ENCODE assay signal across 17 cellular contexts in genomic region chr3:58608648-58609047, GRCh38. TPM values are rescaled to one million over a fixed set of nuclear protein-coding genes. Genes with fewer than 3 reads are reported as not detected.
DNase-seq lines count a peak whose midpoint lies in the region; ATAC-seq and TF ChIP-seq lines count a peak whose summit lies in the region.
"Had no signal": no experiment of that assay in that cellular context is flagged by ENCODE, and none has a peak within 500 bp of the region (broad histone marks: within the 10 kb centered on the region; RNA-seq: fewer than 3 reads in every experiment).

No MANE protein-coding gene starts in this region.

- no peak overlapping the region for H2AK5ac ChIP-seq in trophoblast cell (ENCODE audit: low read length)
- H2AK5ac ChIP-seq in mesenchymal stem cell (ENCODE audit: low read length, severe bottlenecking): no peak overlapping the region

- H3K4me2 ChIP-seq in trophoblast cell (ENCODE audit: low read length): no peak overlapping the region
- H3K4me2 ChIP-seq in mesenchymal stem cell (ENCODE audit: low read length, poor library complexity, severe bottlenecking): no peak overlapping the region

- no peaks in the 10 kb centered on the region for H3K79me2 ChIP-seq in trophoblast cell (ENCODE audit: control insufficient read depth, insufficient read depth, low read length, poor library complexity)

- H2BK15ac ChIP-seq in mesenchymal stem cell (ENCODE audit: low read depth, poor library complexity, severe bottlenecking): no peak overlapping the region

- H3K9ac ChIP-seq in trophoblast cell (ENCODE audit: low read length) (no peak overlapping the region), mesenchymal stem cell (ENCODE audit: low read length) (no peak overlapping the region)

- H3K18ac ChIP-seq in trophoblast cell (ENCODE audit: low read length) (no peak overlapping the region), mesenchymal stem cell (ENCODE audit: low read depth in 1 of 2, low read length in 2 of 2) (no peak overlapping the region)

- no peak for TF ChIP-seq CTCF in left lung (IDR thresholded peaks at IDR 0.05)

- H4K12ac ChIP-seq in trophoblast cell (ENCODE audit: low read depth, low read length): no peak overlapping the region

- no peak overlapping the region for H3K4me3 ChIP-seq in left lung
- H3K4me3 ChIP-seq in trophoblast cell (ENCODE audit: low read depth, low read length): no peak overlapping the region
- no peak overlapping the region for H3K4me3 ChIP-seq in mesenchymal stem cell (ENCODE audit: insufficient read depth in 1 of 2, low read depth in 1 of 2, low read length in 2 of 2)
- H3K4me3 ChIP-seq: HAP-1, vagina had no signal

- H3K27me3 ChIP-seq in left lung (peaks cover 0 to 4% of the 10 kb centered on the region in 2 donors), trophoblast cell (ENCODE audit: insufficient read depth, low read length) (no peaks in the 10 kb centered on the region), mesenchymal stem cell (ENCODE audit: control insufficient read depth in 1 of 2, insufficient read depth in 1 of 2, low read length in 2 of 2) (peaks cover 34% of the 10 kb centered on the region in 2 experiments)
- H3K27me3 ChIP-seq: vagina had no signal

- H3K23ac ChIP-seq in trophoblast cell (ENCODE audit: low read length): no peak overlapping the region
- H3K23ac ChIP-seq in mesenchymal stem cell (ENCODE audit: low read length in 2 of 2): no peak overlapping the region

- H4K8ac ChIP-seq in trophoblast cell (ENCODE audit: low read depth, low read length): no peak overlapping the region
- H4K8ac ChIP-seq in mesenchymal stem cell (ENCODE audit: low read length): no peak overlapping the region

- no peak overlapping the region for H3K27ac ChIP-seq in left lung
- no peak overlapping the region for H3K27ac ChIP-seq in trophoblast cell (ENCODE audit: low read depth, low read length)
- H3K27ac ChIP-seq in mesenchymal stem cell (ENCODE audit: low read length, poor library complexity, severe bottlenecking): no peak overlapping the region
- H3K27ac ChIP-seq: vagina had no signal

- H3K36me3 ChIP-seq in left lung: no peaks in the 10 kb centered on the region
- H3K36me3 ChIP-seq in trophoblast cell (ENCODE audit: control insufficient read depth in 1 of 2, insufficient read depth in 2 of 2, low read length in 2 of 2): no peaks in the 10 kb centered on the region
- no peaks in the 10 kb centered on the region for H3K36me3 ChIP-seq in mesenchymal stem cell (ENCODE audit: control insufficient read depth in 1 of 2, insufficient read depth in 2 of 2, low read depth in 1 of 2, low read length in 2 of 2)
- H3K36me3 ChIP-seq: HAP-1, vagina had no signal

- H4K91ac ChIP-seq in trophoblast cell (ENCODE audit: low read depth, low read length) (no peak overlapping the region), mesenchymal stem cell (ENCODE audit: low read length) (no peak overlapping the region)

- peaks cover 0 to 2% of the 10 kb centered on the region in 2 donors for H3K9me3 ChIP-seq in left lung
- H3K9me3 ChIP-seq in trophoblast cell (ENCODE audit: insufficient read depth, low read depth, low read length): peaks cover 1% of the 10 kb centered on the region
- peaks cover 7% of the 10 kb centered on the region for H3K9me3 ChIP-seq in mesenchymal stem cell (ENCODE audit: control insufficient read depth, low read length)
- H3K9me3 ChIP-seq: HAP-1, vagina had no signal

- H3K4ac ChIP-seq in trophoblast cell (ENCODE audit: low read depth, low read length) (no peak overlapping the region), mesenchymal stem cell (ENCODE audit: low read depth in 1 of 2, low read length in 2 of 2) (no peak overlapping the region)

- DNase-seq in DMS 273 treated with DMSO at 0.1 percent for 48 hours (lab: John Stamatoyannopoulos, UW) (peak; percentile 12), NCI-H2107 (lab: John Stamatoyannopoulos, UW) (peak; percentile 17), cerebellar nuclear complex (lab: John Stamatoyannopoulos, UW) (peak; percentile 74 to 89), left lung (peak; percentile 45 to 49), trophoblast cell (no peak), hepatic stellate cell (ENCODE audit: low spot score) (no peak), mesenchymal stem cell (no peak), EL (no peak)
- DNase-seq: activated CD4-positive, alpha-beta T cell treated with anti-CD3 and anti-CD28 coated beads, Interleukin-2, amount 10 ng/mL, durations not matched to agents 7 days and 5 days; activated naive CD4-positive, alpha-beta T cell treated with anti-CD3 and anti-CD28 coated beads for 36 hours; CD4-positive, CD25-positive, alpha-beta regulatory T cell; glutamatergic neuron; KBM-7; NCI-H82; small intestine had no signal

- WGBS in trophoblast cell (ENCODE audit: extremely low coverage, insufficient coverage, insufficient read length): no CpG with 5 or more reads among the region's 5 CpGs
- WGBS in mesenchymal stem cell: 84% methylated on average over 5 of the region's 5 CpGs

- H2BK5ac ChIP-seq in trophoblast cell (ENCODE audit: low read depth, low read length, poor library complexity): no peak overlapping the region
- no peak overlapping the region for H2BK5ac ChIP-seq in mesenchymal stem cell (ENCODE audit: low read depth, low read length, poor library complexity, severe bottlenecking)

- no peak overlapping the region for H2BK12ac ChIP-seq in trophoblast cell (ENCODE audit: low read length)
- no peak overlapping the region for H2BK12ac ChIP-seq in mesenchymal stem cell (ENCODE audit: low read length in 2 of 2)

- H3K79me1 ChIP-seq in trophoblast cell (ENCODE audit: low read length): no peaks in the 10 kb centered on the region
- H3K79me1 ChIP-seq in mesenchymal stem cell (replicated peaks; ENCODE audit: low read length, poor library complexity, severe bottlenecking): no peaks in the 10 kb centered on the region

- peak; percentile 59 for ATAC-seq in left lung

- no peak overlapping the region for H3K14ac ChIP-seq in trophoblast cell (ENCODE audit: low read length)
- no peak overlapping the region for H3K14ac ChIP-seq in mesenchymal stem cell (ENCODE audit: low read length in 2 of 2)

- H2BK120ac ChIP-seq in trophoblast cell (ENCODE audit: insufficient read depth, low read length, poor library complexity) (no peak overlapping the region), mesenchymal stem cell (ENCODE audit: low read depth, low read length) (no peak overlapping the region)

- no peak overlapping the region for H2AFZ ChIP-seq in trophoblast cell (ENCODE audit: insufficient read depth, low read length, poor library complexity)
- no peak overlapping the region for H2AFZ ChIP-seq in mesenchymal stem cell (ENCODE audit: low read depth, low read length)

- intact Hi-C loops in left lung (cut with DNase I): no loop called here

- H3K4me1 ChIP-seq in left lung: no peaks in the 10 kb centered on the region
- H3K4me1 ChIP-seq in trophoblast cell (ENCODE audit: control insufficient read depth in 1 of 2, insufficient read depth in 2 of 2, low read length in 2 of 2): no peaks in the 10 kb centered on the region
- peaks cover 3% of the 10 kb centered on the region for H3K4me1 ChIP-seq in mesenchymal stem cell (ENCODE audit: control insufficient read depth, insufficient read depth, low read depth, low read length)
- H3K4me1 ChIP-seq: HAP-1, vagina had no signal

RNA-seq across cellular contexts. Expression of gene FAM107A, which starts 31.5 kb away (rescaled TPM):
- total RNA-seq in left lung: 10 to 100 TPM in 1 of 2 donors, 1 to 10 TPM in 1; 9.2 to 46.5 TPM
- not detected in 2 replicates for polyA plus RNA-seq in trophoblast cell (2013)
- polyA plus RNA-seq in mesenchymal stem cell (2013, experiment 1 of 2): not detected
- polyA plus RNA-seq in mesenchymal stem cell (2013, experiment 2 of 2): not detected
- total RNA-seq: activated CD4-positive, alpha-beta T cell treated with anti-CD3 and anti-CD28 coated beads, Interleukin-2, amount 10 ng/mL, durations not matched to agents 7 days and 5 days; activated naive CD4-positive, alpha-beta T cell treated with anti-CD3 and anti-CD28 coated beads for 36 hours; CD4-positive, CD25-positive, alpha-beta regulatory T cell had no signal
- polyA plus RNA-seq: CD4-positive, CD25-positive, alpha-beta regulatory T cell had no signal

RNA-seq across cellular contexts. Expression of gene FAM3D, which starts 57.9 kb away (rescaled TPM):
- total RNA-seq in left lung: 1 to 10 TPM; 1.5 to 3.9 TPM
- not detected in 2 replicates for polyA plus RNA-seq in trophoblast cell (2013)
- polyA plus RNA-seq in mesenchymal stem cell (2013, experiment 1 of 2): not detected
- polyA plus RNA-seq in mesenchymal stem cell (2013, experiment 2 of 2): not detected
- total RNA-seq: activated CD4-positive, alpha-beta T cell treated with anti-CD3 and anti-CD28 coated beads, Interleukin-2, amount 10 ng/mL, durations not matched to agents 7 days and 5 days; activated naive CD4-positive, alpha-beta T cell treated with anti-CD3 and anti-CD28 coated beads for 36 hours; CD4-positive, CD25-positive, alpha-beta regulatory T cell had no signal
- polyA plus RNA-seq: CD4-positive, CD25-positive, alpha-beta regulatory T cell had no signal

Comparison
In these comparisons a context has a peak if more than half of its experiments do, and no peak if none do; other contexts are left out.
1. DNase-seq: peak in DMS 273 treated with DMSO at 0.1 percent for 48 hours (single experiment), NCI-H2107 (single experiment), cerebellar nuclear complex (2 of 2) and left lung (2 of 2); none in trophoblast cell (0 of 2), hepatic stellate cell (single experiment), mesenchymal stem cell (single experiment) and EL (single experiment).